Comparison of ENCODE assay signal across 9 cellular contexts in genomic region chr1:162530318-162530984, GRCh38. TPM values are rescaled to one million over a fixed set of nuclear protein-coding genes. Genes with fewer than 3 reads are reported as not detected.
DNase-seq lines count a peak whose midpoint lies in the region; ATAC-seq and TF ChIP-seq lines count a peak whose summit lies in the region.
"Had no signal": no experiment of that assay in that cellular context is flagged by ENCODE, and none has a peak within 500 bp of the region (broad histone marks: within the 10 kb centered on the region; RNA-seq: fewer than 3 reads in every experiment).

No MANE protein-coding gene starts in this region.

- peak; percentile 35 for DNase-seq in activated CD4-positive, alpha-beta T cell treated with anti-CD3 and anti-CD28 coated beads, Interleukin-2, amount 10 ng/mL, durations not matched to agents 24 days and 14 days
- DNase-seq in activated CD4-positive, alpha-beta T cell treated with anti-CD3 and anti-CD28 coated beads for 4 hours = no peak
- DNase-seq in Peyer's patch = peak in 2 of 3 donors; percentile 51 to 57
- no peak for DNase-seq in T-helper 9 cell
- no peak for DNase-seq in NCI-H226
- no peak for DNase-seq in CD4-positive, alpha-beta T cell
- DNase-seq in NCI-H82 treated with DMSO at 0.1 percent for 48 hours (lab: John Stamatoyannopoulos, UW; ENCODE audit: unreplicated experiment) = no peak

- ATAC-seq in HG03060 (IDR thresholded peaks at IDR 0.05; ENCODE audit: low read depth, unreplicated experiment) = peak; percentile 89
- no peak for ATAC-seq in CD4-positive, alpha-beta T cell (ENCODE audit: poor library complexity)
- ATAC-seq: A549 had no signal

- H3K27me3 ChIP-seq in Peyer's patch = no peaks in the 10 kb centered on the region
- H3K27me3 ChIP-seq in CD4-positive, alpha-beta T cell (ENCODE audit: control insufficient read depth, insufficient read depth, low read length) = no peaks in the 10 kb centered on the region

- no peak for TF ChIP-seq CTCF in Peyer's patch (IDR thresholded peaks at IDR 0.05)
- no peak for TF ChIP-seq CTCF in CD4-positive, alpha-beta T cell (IDR thresholded peaks at IDR 0.05)

- CTCF ChIA-PET in CD4-positive, alpha-beta T cell (lab: Charles Lee) = no interaction called here

- no peak overlapping the region for H3K4me3 ChIP-seq in Peyer's patch
- H3K4me3 ChIP-seq: A549 had no signal

- H3K27ac ChIP-seq in Peyer's patch = peak overlapping the region in 2 of 4 donors; percentile 14 to 42
- H3K27ac ChIP-seq in CD4-positive, alpha-beta T cell (ENCODE audit: low read depth, low read length) = no peak overlapping the region
- H3K27ac ChIP-seq: A549 had no signal

- no peaks in the 10 kb centered on the region for H3K9me3 ChIP-seq in Peyer's patch
- no peaks in the 10 kb centered on the region for H3K9me3 ChIP-seq in CD4-positive, alpha-beta T cell (ENCODE audit: control insufficient read depth, low read length)
- H3K9me3 ChIP-seq: A549 had no signal

- no peak for TF ChIP-seq POLR2A in Peyer's patch (IDR thresholded peaks at IDR 0.05)

- no peak overlapping the region for H3K27ac Mint-ChIP-seq in activated CD4-positive, alpha-beta T cell treated with anti-CD3 and anti-CD28 coated beads, Interleukin-2, amount 10 ng/mL, durations not matched to agents 24 days and 14 days
- no peak overlapping the region for H3K27ac Mint-ChIP-seq in CD4-positive, alpha-beta T cell

- H3K4me1 Mint-ChIP-seq in activated CD4-positive, alpha-beta T cell treated with anti-CD3 and anti-CD28 coated beads, Interleukin-2, amount 10 ng/mL, durations not matched to agents 24 days and 14 days = no peaks in the 10 kb centered on the region
- no peaks in the 10 kb centered on the region for H3K4me1 Mint-ChIP-seq in CD4-positive, alpha-beta T cell (ENCODE audit: low read depth)

- H3K4me3 Mint-ChIP-seq in activated CD4-positive, alpha-beta T cell treated with anti-CD3 and anti-CD28 coated beads, Interleukin-2, amount 10 ng/mL, durations not matched to agents 24 days and 14 days = no peak overlapping the region
- H3K4me3 Mint-ChIP-seq in CD4-positive, alpha-beta T cell = no peak overlapping the region

- H3K9me3 Mint-ChIP-seq in activated CD4-positive, alpha-beta T cell treated with anti-CD3 and anti-CD28 coated beads, Interleukin-2, amount 10 ng/mL, durations not matched to agents 24 days and 14 days = peaks cover 3% of the 10 kb centered on the region
- peaks cover 2% of the 10 kb centered on the region for H3K9me3 Mint-ChIP-seq in CD4-positive, alpha-beta T cell

- H3K36me3 ChIP-seq in Peyer's patch = peaks cover 0 to 16% (median 0%) of the 10 kb centered on the region in 3 donors

- peaks cover 20% of the 10 kb centered on the region for H3K36me3 Mint-ChIP-seq in activated CD4-positive, alpha-beta T cell treated with anti-CD3 and anti-CD28 coated beads, Interleukin-2, amount 10 ng/mL, durations not matched to agents 24 days and 14 days (ENCODE audit: low read depth)
- peaks cover 45% of the 10 kb centered on the region for H3K36me3 Mint-ChIP-seq in CD4-positive, alpha-beta T cell (ENCODE audit: low read depth)

- H3K4me1 ChIP-seq in Peyer's patch = peaks cover 0 to 4% (median 0%) of the 10 kb centered on the region in 4 donors
- H3K4me1 ChIP-seq: A549 had no signal

- intact Hi-C loops in activated CD4-positive, alpha-beta T cell treated with anti-CD3 and anti-CD28 coated beads, Interleukin-2, amount 10 ng/mL, durations not matched to agents 24 days and 14 days (cut with micrococcal nuclease) = no loop called here
- intact Hi-C loops in CD4-positive, alpha-beta T cell (cut with DNase I, micrococcal nuclease) = no loop called here

- POLR2A ChIA-PET in CD4-positive, alpha-beta T cell (lab: Charles Lee) = no interaction called here

- no peaks in the 10 kb centered on the region for H3K27me3 Mint-ChIP-seq in activated CD4-positive, alpha-beta T cell treated with anti-CD3 and anti-CD28 coated beads, Interleukin-2, amount 10 ng/mL, durations not matched to agents 24 days and 14 days
- H3K27me3 Mint-ChIP-seq in CD4-positive, alpha-beta T cell = no peaks in the 10 kb centered on the region

RNA-seq across cellular contexts. Expression of gene UAP1, which starts 31.1 kb away (rescaled TPM):
- 44.5 and 44.9 TPM in 2 replicates for total RNA-seq in activated CD4-positive, alpha-beta T cell treated with anti-CD3 and anti-CD28 coated beads, Interleukin-2, amount 10 ng/mL, durations not matched to agents 24 days and 14 days
- 100 to 1,000 TPM; 101 to 131 (median 122) TPM for total RNA-seq in Peyer's patch
- total RNA-seq in CD4-positive, alpha-beta T cell = 10 to 100 TPM; 44.5 to 45.8 TPM

RNA-seq across cellular contexts. Expression of gene UHMK1, which starts 32.8 kb away (rescaled TPM):
- total RNA-seq in activated CD4-positive, alpha-beta T cell treated with anti-CD3 and anti-CD28 coated beads, Interleukin-2, amount 10 ng/mL, durations not matched to agents 24 days and 14 days = 59.8 and 60.1 TPM in 2 replicates
- total RNA-seq in Peyer's patch = 10 to 100 TPM; 40.6 to 74.3 (median 49.5) TPM
- total RNA-seq in CD4-positive, alpha-beta T cell = 10 to 100 TPM; 47.3 to 47.6 TPM

Comparison
In these comparisons a context has a peak if more than half of its experiments do, and no peak if none do; other contexts are left out.
1. DNase-seq: peak in activated CD4-positive, alpha-beta T cell treated with anti-CD3 and anti-CD28 coated beads, Interleukin-2, amount 10 ng/mL, durations not matched to agents 24 days and 14 days (single experiment) and Peyer's patch (2 of 3); none in activated CD4-positive, alpha-beta T cell treated with anti-CD3 and anti-CD28 coated beads for 4 hours (0 of 2), T-helper 9 cell (single experiment), NCI-H226 (single experiment), CD4-positive, alpha-beta T cell (0 of 10) and NCI-H82 treated with DMSO at 0.1 percent for 48 hours (single experiment).